ENCODE assay signal across 24 cellular contexts in the genomic region with DNA sequence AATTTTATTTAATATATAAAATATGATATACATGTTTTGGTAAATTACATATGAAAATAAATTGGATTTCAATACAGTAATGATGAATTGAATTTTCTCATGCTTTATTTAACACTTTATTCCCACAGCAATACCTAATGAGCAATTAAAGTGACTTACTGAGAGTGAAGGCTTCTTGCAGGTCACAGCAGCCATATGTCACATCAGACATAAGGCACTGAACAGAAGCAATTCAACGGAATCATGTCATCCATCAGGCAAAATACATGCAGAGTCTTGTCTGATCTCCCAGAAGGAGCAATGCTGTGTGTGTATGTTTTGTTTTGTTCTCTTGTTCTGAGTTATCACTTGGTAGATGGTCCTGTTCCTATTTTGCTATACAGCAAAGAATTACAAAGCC.
"Had no signal": no experiment of that assay in that cellular context is flagged by ENCODE, and none has a peak within 500 bp of the region (broad histone marks: within the 10 kb centered on the region; RNA-seq: fewer than 3 reads in every experiment).

No MANE protein-coding gene starts in this region.

- H3K9me3 ChIP-seq: adrenal gland, right lobe of liver, tibial nerve had no signal

- H3K36me3 ChIP-seq: adrenal gland, right lobe of liver, tibial nerve had no signal

- H3K4me1 ChIP-seq: right lobe of liver had no signal

- H3K27ac ChIP-seq: adrenal gland, right lobe of liver, skin epidermis had no signal

- ATAC-seq: activated CD4-positive, alpha-beta T cell treated with anti-CD3 and anti-CD28 coated beads for 36 hours; activated T-helper 17 cell treated with anti-CD3 and anti-CD28 coated beads, Interleukin-2, amount 50 U/mL, for 72 hours; left ventricle myocardium superior; right lobe of liver; stimulated activated effector memory CD8-positive, alpha-beta T cell treated with anti-CD3 and anti-CD28 coated beads, Interleukin-12 subunit alpha, Interleukin-12 subunit beta, amount 100 ng/mL, for 72 hours; stimulated activated naive CD8-positive, alpha-beta T cell treated with anti-CD3 and anti-CD28 coated beads, Interleukin-15, amount 100 ng/mL, for 72 hours had no signal

- DNase-seq: activated B cell treated with CpG ODN at 0.5 μM for 24 hours; activated CD4-positive, alpha-beta T cell treated with anti-CD3 and anti-CD28 coated beads for 36 hours; activated CD4-positive, alpha-beta T cell treated with anti-CD3 and anti-CD28 coated beads, Interleukin-2, amount 50 U/mL, for 4 hours; activated CD8-positive, alpha-beta memory T cell treated with anti-CD3 and anti-CD28 coated beads for 24 hours; activated CD8-positive, alpha-beta memory T cell treated with anti-CD3 and anti-CD28 coated beads, Interleukin-2, amount 50 U/mL, for 4 hours; activated naive CD4-positive, alpha-beta T cell; activated T-cell treated with anti-CD3 and anti-CD28 coated beads, Interleukin-2, amount 50 U/mL, for 24 hours; adrenal gland; cerebellar nuclear complex; cortex of kidney; erythroblast; foreskin melanocyte; hypothalamus; left ventricle myocardium superior; midbrain; occipital lobe; right lobe of liver; stimulated activated CD4-positive, alpha-beta T cell treated with anti-CD3 and anti-CD28 coated beads, Interleukin-1b, Interleukin-23, amount 100 ng/mL, for 48 hours; stimulated activated naive CD8-positive, alpha-beta T cell treated with anti-CD3 and anti-CD28 coated beads, Interleukin-15, amount 100 ng/mL, for 72 hours; T-helper 9 cell had no signal

- H3K27me3 ChIP-seq: adrenal gland, right lobe of liver, tibial nerve had no signal

- H3K4me3 ChIP-seq: adrenal gland, right lobe of liver, skin epidermis, tibial nerve had no signal
